9 cellular contexts compared by ENCODE assay signal in the genomic region with DNA sequence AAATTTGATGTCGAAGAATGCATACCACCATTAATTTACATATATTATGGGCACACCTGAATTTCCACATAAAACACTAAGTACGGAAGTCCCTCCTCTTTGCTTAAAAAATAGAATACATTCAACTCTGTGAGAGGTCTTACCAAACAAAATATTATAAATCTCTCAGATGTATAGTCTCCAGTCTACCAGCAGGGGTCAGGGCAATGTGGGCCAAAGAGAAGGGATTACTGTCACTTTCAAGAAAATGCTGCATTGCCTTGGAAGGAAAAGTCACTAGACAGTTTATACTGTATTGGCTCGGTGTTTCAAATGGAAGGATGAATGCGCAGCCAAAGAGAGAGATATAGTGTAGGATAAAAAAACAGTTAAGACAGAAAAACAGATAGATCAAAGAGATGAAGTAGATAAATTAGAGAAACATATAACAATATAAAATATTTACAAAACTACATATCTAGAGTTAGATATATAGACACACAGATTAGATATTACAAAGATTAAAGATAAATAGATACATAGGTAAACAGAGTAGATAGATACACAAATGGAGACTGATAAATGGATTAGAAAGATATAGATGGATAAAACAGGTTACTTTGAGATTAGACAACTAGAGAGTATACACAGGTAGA.
DNase-seq lines count a peak whose midpoint lies in the region; ATAC-seq and TF ChIP-seq lines count a peak whose summit lies in the region.
"Had no signal": no experiment of that assay in that cellular context is flagged by ENCODE, and none has a peak within 500 bp of the region (broad histone marks: within the 10 kb centered on the region; RNA-seq: fewer than 3 reads in every experiment).

No MANE protein-coding gene starts in this region.

- peak; percentile 91 for ATAC-seq in GM21515 (IDR thresholded peaks at IDR 0.05; ENCODE audit: unreplicated experiment)

- POLR2A ChIA-PET in RWPE1 (lab: Yijun Ruan, JAX; ENCODE audit: low non-redundant PET), result no interaction called here

- DNase-seq in NCI-H1417 (lab: John Stamatoyannopoulos, UW) (peak; percentile 28 to 74 (median 49)), NCI-H1417 treated with DMSO at 0.1 percent for 48 hours (lab: John Stamatoyannopoulos, UW) (no peak), KG1 (lab: John Stamatoyannopoulos, UW) (peak; percentile 19), RWPE1 (ENCODE audit: low spot score) (peak; percentile 48), astrocyte of the hippocampus (ENCODE audit: low read depth, low spot score) (peak; percentile 70), iris pigment epithelial cell (ENCODE audit: low read depth) (peak; percentile 68)
- DNase-seq in stimulated activated CD8-positive, alpha-beta memory T cell treated with anti-CD3 and anti-CD28 coated beads, Interleukin-4, amount 100 ng/mL, for 48 hours, result peak; percentile 54

- CTCF ChIA-PET in RWPE1 (lab: Yijun Ruan, JAX), result interaction anchor here (0.6 to 0.7 kb wide), 7 partner anchors 22 to 1811 kb away, joined by 3 to 4 read pairs (median 4); no protein-coding TSS in a partner anchor

- TF ChIP-seq CTCF in RWPE1 (conservative IDR thresholded peaks at IDR 0.05; ENCODE audit: low read depth), result peak; percentile 80

- H3K27ac ChIP-seq in RWPE1, result no peak overlapping the region
- H3K27ac ChIP-seq: BLaER1 had no signal
